Comparison of ENCODE assay signal across 39 cellular contexts in genomic region chr22:20659258-20659657, GRCh38.
"Had no signal": no experiment of that assay in that cellular context is flagged by ENCODE, and none has a peak within 500 bp of the region (broad histone marks: within the 10 kb centered on the region; RNA-seq: fewer than 3 reads in every experiment).

No MANE protein-coding gene starts in this region.

- H3K36me3 Mint-ChIP-seq: activated naive CD4-positive, alpha-beta T cell treated with anti-CD3 and anti-CD28 coated beads, Interleukin-2, amount 10 ng/mL, durations not matched to agents 7 days and 5 days; activated naive CD8-positive, alpha-beta T cell treated with anti-CD3 and anti-CD28 coated beads for 36 hours had no signal

- DNase-seq: activated effector memory CD4-positive, alpha-beta T cell treated with anti-CD3 and anti-CD28 coated beads, Interleukin-2, amount 50 U/mL, for 16 hours; activated effector memory CD4-positive, alpha-beta T cell treated with Interleukin-2 at 50 U/mL for 16 hours; activated gamma-delta T cell; activated gamma-delta T cell treated with Interleukin-2 at 50 U/mL for 16 hours; activated naive CD4-positive, alpha-beta T cell; activated naive CD4-positive, alpha-beta T cell treated with anti-CD3 and anti-CD28 coated beads for 36 hours; activated naive CD4-positive, alpha-beta T cell treated with anti-CD3 and anti-CD28 coated beads, Interleukin-2, amount 10 ng/mL, durations not matched to agents 7 days and 5 days; activated naive CD4-positive, alpha-beta T cell treated with anti-CD3 and anti-CD28 coated beads, Interleukin-2, amount 50 U/mL, for 16 hours; activated naive CD4-positive, alpha-beta T cell treated with Interleukin-2 at 50 U/mL for 16 hours; activated naive CD8-positive, alpha-beta T cell treated with anti-CD3 and anti-CD28 coated beads for 36 hours; activated naive CD8-positive, alpha-beta T cell treated with anti-CD3 and anti-CD28 coated beads, Interleukin-2, amount 10 ng/mL, durations not matched to agents 7 days and 5 days; activated naive CD8-positive, alpha-beta T cell treated with anti-CD3 and anti-CD28 coated beads, Interleukin-2, amount 50 U/mL, for 24 hours; activated T-cell treated with anti-CD3 and anti-CD28 coated beads, Interleukin-2, amount 50 U/mL, for 24 hours; activated T-cell treated with anti-CD3 and anti-CD28 coated beads, Interleukin-2, amount 50 U/mL, for 4 hours; activated T-cell treated with anti-CD3 and anti-CD28 coated beads, Interleukin-2, amount 50 U/mL, for 48 hours; activated T-cell treated with anti-CD3 and anti-CD28 coated beads, Interleukin-2, amount 50 U/mL, for 72 hours; adrenal gland; amniotic stem cell; amygdala; anterior cingulate cortex; aorta; body of pancreas; brain microvascular endothelial cell; caudate nucleus; central memory CD4-positive, alpha-beta T cell; cerebellar nuclear complex had no signal

- H3K27ac ChIP-seq: adrenal gland, ascending aorta, body of pancreas, brain microvascular endothelial cell, breast epithelium, cardiac muscle cell had no signal

- H3K36me3 ChIP-seq: adrenal gland, ascending aorta, brain microvascular endothelial cell, breast epithelium, cardiac muscle cell had no signal

- H3K4me3 ChIP-seq: adrenal gland, ascending aorta, body of pancreas, breast epithelium, cardiac muscle cell had no signal

- ATAC-seq: activated naive CD4-positive, alpha-beta T cell treated with anti-CD3 and anti-CD28 coated beads, Interleukin-2, amount 50 U/mL, for 72 hours; activated naive CD8-positive, alpha-beta T cell treated with anti-CD3 and anti-CD28 coated beads, Interleukin-2, amount 50 U/mL, for 24 hours; activated T-cell treated with anti-CD3 and anti-CD28 coated beads, Interleukin-2, amount 50 U/mL, for 4 hours; activated T-cell treated with anti-CD3 and anti-CD28 coated beads, Interleukin-2, amount 50 U/mL, for 72 hours; activated T-helper 17 cell treated with anti-CD3 and anti-CD28 coated beads, Interleukin-2, amount 50 U/mL, for 72 hours; body of pancreas had no signal

- H3K9me3 ChIP-seq: breast epithelium had no signal

- H3K4me3 Mint-ChIP-seq: activated naive CD4-positive, alpha-beta T cell treated with anti-CD3 and anti-CD28 coated beads for 36 hours; activated naive CD4-positive, alpha-beta T cell treated with anti-CD3 and anti-CD28 coated beads, Interleukin-2, amount 10 ng/mL, durations not matched to agents 7 days and 5 days; activated naive CD4-positive, alpha-beta T cell treated with anti-CD3 and anti-CD28 coated beads, Interleukin-2, amount 50 U/mL, for 24 hours; activated naive CD8-positive, alpha-beta T cell; activated naive CD8-positive, alpha-beta T cell treated with anti-CD3 and anti-CD28 coated beads for 36 hours; activated naive CD8-positive, alpha-beta T cell treated with anti-CD3 and anti-CD28 coated beads, Interleukin-2, amount 10 ng/mL, durations not matched to agents 7 days and 5 days; activated naive CD8-positive, alpha-beta T cell treated with anti-CD3 and anti-CD28 coated beads, Interleukin-2, amount 50 U/mL, for 24 hours; activated T-cell treated with anti-CD3 and anti-CD28 coated beads, Interleukin-2, amount 50 U/mL, for 24 hours; activated T-cell treated with anti-CD3 and anti-CD28 coated beads, Interleukin-2, amount 50 U/mL, for 4 hours; activated T-cell treated with anti-CD3 and anti-CD28 coated beads, Interleukin-2, amount 50 U/mL, for 72 hours; activated T-helper 1 cell treated with anti-CD3 and anti-CD28 coated beads, Interleukin-12 subunit alpha, Interleukin-12 subunit beta, Interleukin-2, Interleukin-4 antibody, amounts not matched to agents 30 ng/mL and 10 ng/mL and 1 ng/mL, durations not matched to agents 14 hours and 24 hours and 36 hours; activated T-helper 17 cell treated with anti-CD3 and anti-CD28 coated beads, Interleukin-2, amount 50 U/mL, for 72 hours; central memory CD8-positive, alpha-beta T cell had no signal

- H3K27me3 ChIP-seq: adrenal gland, ascending aorta, body of pancreas, breast epithelium had no signal

- H3K4me1 Mint-ChIP-seq: activated naive CD4-positive, alpha-beta T cell treated with anti-CD3 and anti-CD28 coated beads, Interleukin-2, amount 10 ng/mL, durations not matched to agents 7 days and 5 days; activated naive CD4-positive, alpha-beta T cell treated with anti-CD3 and anti-CD28 coated beads, Interleukin-2, amount 50 U/mL, for 24 hours; activated naive CD8-positive, alpha-beta T cell treated with anti-CD3 and anti-CD28 coated beads for 36 hours; activated naive CD8-positive, alpha-beta T cell treated with anti-CD3 and anti-CD28 coated beads, Interleukin-2, amount 10 ng/mL, durations not matched to agents 7 days and 5 days; activated naive CD8-positive, alpha-beta T cell treated with anti-CD3 and anti-CD28 coated beads, Interleukin-2, amount 50 U/mL, for 24 hours; activated T-helper 17 cell treated with anti-CD3 and anti-CD28 coated beads, Interleukin-2, amount 50 U/mL, for 72 hours; central memory CD8-positive, alpha-beta T cell had no signal

- H3K4me1 ChIP-seq: adrenal gland, ascending aorta, body of pancreas, breast epithelium had no signal

- FAIRE-seq: astrocyte, bronchial epithelial cell, colon had no signal

- H3K27ac Mint-ChIP-seq: activated naive CD4-positive, alpha-beta T cell treated with anti-CD3 and anti-CD28 coated beads for 36 hours; activated naive CD4-positive, alpha-beta T cell treated with anti-CD3 and anti-CD28 coated beads, Interleukin-2, amount 10 ng/mL, durations not matched to agents 7 days and 5 days; activated naive CD4-positive, alpha-beta T cell treated with anti-CD3 and anti-CD28 coated beads, Interleukin-2, amount 50 U/mL, for 24 hours; activated naive CD4-positive, alpha-beta T cell treated with anti-CD3 and anti-CD28 coated beads, Interleukin-2, amount 50 U/mL, for 72 hours; activated naive CD8-positive, alpha-beta T cell; activated naive CD8-positive, alpha-beta T cell treated with anti-CD3 and anti-CD28 coated beads for 36 hours; activated naive CD8-positive, alpha-beta T cell treated with anti-CD3 and anti-CD28 coated beads, Interleukin-2, amount 10 ng/mL, durations not matched to agents 7 days and 5 days; activated naive CD8-positive, alpha-beta T cell treated with anti-CD3 and anti-CD28 coated beads, Interleukin-2, amount 50 U/mL, for 24 hours; activated T-cell treated with anti-CD3 and anti-CD28 coated beads, Interleukin-2, amount 50 U/mL, for 24 hours; activated T-cell treated with anti-CD3 and anti-CD28 coated beads, Interleukin-2, amount 50 U/mL, for 72 hours; activated T-helper 1 cell treated with anti-CD3 and anti-CD28 coated beads, Interleukin-12 subunit alpha, Interleukin-12 subunit beta, Interleukin-2, Interleukin-4 antibody, amounts not matched to agents 30 ng/mL and 10 ng/mL and 1 ng/mL, durations not matched to agents 14 hours and 24 hours and 36 hours; activated T-helper 17 cell treated with anti-CD3 and anti-CD28 coated beads, Interleukin-2, amount 50 U/mL, for 72 hours; activated T-helper 2 cell treated with anti-CD3 and anti-CD28 coated beads, Interferon-gamma antibody, Interleukin-2, Interleukin-4, amounts not matched to agents 10 μg/mL and 5 μg/mL and 100 μg/mL, durations not matched to agents 14 hours and 24 hours and 36 hours had no signal
